Comparison of ENCODE assay signal across 2 cellular contexts in genomic region chr5:78566747-78567449, GRCh38.
TF ChIP-seq lines count a peak whose summit lies in the region.

No MANE protein-coding gene starts in this region.

TF ChIP-seq in IMR-90, 13 proteins besides CTCF, POLR2A, EP300 and RAD21:
- TF ChIP-seq MXI1 (IDR thresholded peaks at IDR 0.05; ENCODE audit: borderline replicate concordance, low read depth, low read length) (no peak), FOS (IDR thresholded peaks at IDR 0.05; ENCODE audit: low read depth, low read length) (peak; percentile 56; the same call in 1 of the 2 replicates), CHD1 (IDR thresholded peaks at IDR 0.05; ENCODE audit: low read depth, low read length) (no peak), USF2 (IDR thresholded peaks at IDR 0.05; ENCODE audit: low read depth, low read length) (no peak), RFX5 (IDR thresholded peaks at IDR 0.05; ENCODE audit: low read depth, low read length) (no peak)

TF ChIP-seq in GM12878, 131 proteins besides CTCF, POLR2A, EP300 and RAD21:
- TF ChIP-seq JUNB (IDR thresholded peaks at IDR 0.05) (0 out of 2 replicates have a peak, but pooled peaks have one; percentile 17), ASH2L (IDR thresholded peaks at IDR 0.05; ENCODE audit: borderline replicate concordance, low read depth) (no peak), ZNF592 (IDR thresholded peaks at IDR 0.05) (no peak), MTA2 (IDR thresholded peaks at IDR 0.05; ENCODE audit: low read depth) (0 out of 2 replicates have a peak, but pooled peaks have one; percentile 23), RUNX3 (IDR thresholded peaks at IDR 0.05; ENCODE audit: low read length) (peak; percentile 21; the same call in 1 of the 2 replicates), ZNF384 (IDR thresholded peaks at IDR 0.05; ENCODE audit: borderline replicate concordance, low read depth, low read length) (peak; percentile 26; the same call in 1 of the 2 replicates), MEF2B (IDR thresholded peaks at IDR 0.05; ENCODE audit: partially characterized antibody, poor library complexity, severe bottlenecking) (peak; percentile 9), JUND (IDR thresholded peaks at IDR 0.05; ENCODE audit: low read depth, low read length) (no peak)
